ENCODE assay signal across 8 cellular contexts in the genomic region with DNA sequence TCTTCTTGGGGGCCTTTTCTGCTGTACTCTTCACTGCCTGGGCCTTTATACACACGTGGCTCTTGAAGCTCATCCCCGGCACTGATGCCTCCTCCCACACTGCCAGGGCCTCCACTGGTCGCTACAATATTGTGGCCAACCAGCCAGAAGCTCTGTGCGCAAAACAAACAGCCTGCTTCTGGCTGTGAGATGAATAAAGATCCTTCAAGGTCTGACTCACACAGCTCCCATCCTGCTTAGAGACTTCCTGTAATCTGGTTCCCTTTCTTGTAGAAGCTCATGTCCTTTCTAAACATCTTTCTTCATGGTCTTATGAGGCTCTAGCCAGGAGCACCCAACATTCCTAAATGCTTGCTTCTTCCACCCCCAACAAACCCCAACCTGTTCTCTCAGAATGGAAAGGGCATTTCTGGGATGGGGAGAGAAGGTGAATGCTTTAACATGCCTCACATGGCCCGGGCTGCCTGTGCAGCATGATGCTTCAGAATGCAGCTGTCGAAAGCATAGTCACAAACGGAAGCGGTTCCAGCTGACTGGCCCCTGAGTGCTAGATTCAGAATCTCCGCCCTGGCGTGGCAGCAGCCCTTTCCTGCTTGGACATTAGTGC. TPM values are rescaled to one million over a fixed set of nuclear protein-coding genes. Genes with fewer than 3 reads are reported as not detected.
DNase-seq lines count a peak whose midpoint lies in the region; ATAC-seq, FAIRE-seq and TF ChIP-seq lines count a peak whose summit lies in the region.

No MANE protein-coding gene starts in this region.

- H3K27ac ChIP-seq in small intestine (ENCODE audit: low read depth in 1 of 2, low read length in 1 of 2), result peak overlapping the region in 1 of 2 donors; percentile 53

- WGBS in small intestine, 3 donors, result 48 to 60% (median 59%) methylated on average over 10 of the region's 10 CpGs

- TF ChIP-seq CTCF in fibroblast of villous mesenchyme (IDR thresholded peaks at IDR 0.05; ENCODE audit: insufficient read depth, low read depth, low read length), result no peak

- H3K36me3 ChIP-seq in small intestine (ENCODE audit: control insufficient read depth in 2 of 2, insufficient read depth in 2 of 2, low read length in 2 of 2), result no peaks in the 10 kb centered on the region

- no peaks in the 10 kb centered on the region for H3K27me3 ChIP-seq in small intestine (ENCODE audit: control insufficient read depth in 2 of 2, insufficient read depth in 2 of 2, low read length in 2 of 2)

- no peaks in the 10 kb centered on the region for H3K9me3 ChIP-seq in small intestine (ENCODE audit: control insufficient read depth, low read depth)

- H3K4me3 ChIP-seq in fibroblast of villous mesenchyme (ENCODE audit: low read depth, low read length), result no peak overlapping the region
- H3K4me3 ChIP-seq in small intestine (ENCODE audit: low read depth in 1 of 2, low read length in 2 of 2), result no peak overlapping the region

- no peak for FAIRE-seq in small intestine (lab: Jason Lieb, UNC)

- peaks cover 0 to 9% of the 10 kb centered on the region in 2 donors for H3K4me1 ChIP-seq in small intestine (ENCODE audit: control insufficient read depth in 2 of 2, insufficient read depth in 1 of 2, low read depth in 1 of 2, low read length in 1 of 2)

- peak; percentile 98 for ATAC-seq in GM21723 (IDR thresholded peaks at IDR 0.05; ENCODE audit: unreplicated experiment)

- DNase-seq in NCI-H2227 treated with DMSO at 0.1 percent for 48 hours (lab: John Stamatoyannopoulos, UW) (peak; percentile 36), NCI-H2227 (lab: John Stamatoyannopoulos, UW; ENCODE audit: unreplicated experiment) (no peak), Kasumi-1 (lab: John Stamatoyannopoulos, UW) (peak; percentile 77 to 82), fibroblast of villous mesenchyme (ENCODE audit: low read depth) (peak; percentile 85), pons (ENCODE audit: low spot score) (peak; percentile 75), small intestine (no peak)
- DNase-seq in activated CD4-positive, alpha-beta T cell treated with anti-CD3 and anti-CD28 coated beads for 48 hours, result peak; percentile 67

RNA-seq across cellular contexts. Expression of a gene that starts 24.6 kb away (rescaled TPM):
- 117 and 120 TPM in 2 replicates for total RNA-seq in fibroblast of villous mesenchyme
- polyA plus RNA-seq in small intestine, result 1 to 10 TPM in 1 of 3 donors, under 1 TPM in 2; 0.81 to 9.0 (median 0.89) TPM

Comparison
In these comparisons a context has a peak if more than half of its experiments do, and no peak if none do; other contexts are left out.
1. DNase-seq: peak in NCI-H2227 treated with DMSO at 0.1 percent for 48 hours (single experiment), Kasumi-1 (2 of 2), activated CD4-positive, alpha-beta T cell treated with anti-CD3 and anti-CD28 coated beads for 48 hours (single experiment), fibroblast of villous mesenchyme (single experiment) and pons (single experiment); none in NCI-H2227 (single experiment) and small intestine (single experiment).